In genomic region chr6:130178692-130179091, GRCh38 we compare ENCODE assay signal across 10 cellular contexts. TPM values are rescaled to one million over a fixed set of nuclear protein-coding genes. Genes with fewer than 3 reads are reported as not detected.
DNase-seq lines count a peak whose midpoint lies in the region; TF ChIP-seq lines count a peak whose summit lies in the region.
"Had no signal": no experiment of that assay in that cellular context is flagged by ENCODE, and none has a peak within 500 bp of the region (broad histone marks: within the 10 kb centered on the region; RNA-seq: fewer than 3 reads in every experiment).

No MANE protein-coding gene starts in this region.

- no peaks in the 10 kb centered on the region for H3K9me3 ChIP-seq in HUES48 (ENCODE audit: control insufficient read depth, insufficient read depth, low read length)
- H3K9me3 ChIP-seq in mammary epithelial cell (replicated peaks; ENCODE audit: insufficient read depth, low read length), result no peaks in the 10 kb centered on the region
- H3K9me3 ChIP-seq in esophagus muscularis mucosa, result no peaks in the 10 kb centered on the region

- DNase-seq in AG09309 (ENCODE audit: low read depth), result peak; percentile 64
- DNase-seq in mammary epithelial cell, result peak; percentile 85
- peak; percentile 87 for DNase-seq in kidney tubule cell (ENCODE audit: low spot score)
- no peak for DNase-seq in esophagus muscularis mucosa (ENCODE audit: extremely low spot score)
- DNase-seq in OCI-M2 (lab: John Stamatoyannopoulos, UW; ENCODE audit: unreplicated experiment), result no peak
- no peak for DNase-seq in NCI-H2081 (lab: John Stamatoyannopoulos, UW)
- no peak for DNase-seq in GDM1 (lab: John Stamatoyannopoulos, UW)
- DNase-seq: left cardiac atrium had no signal

- intact Hi-C loops in mammary epithelial cell (cut with micrococcal nuclease) (no loop called here), esophagus muscularis mucosa (cut with DNase I) (no loop called here)

- H3K27ac ChIP-seq in HUES48 (ENCODE audit: low read depth, low read length) (peak overlapping the region; percentile 22), mammary epithelial cell (ENCODE audit: insufficient read depth, low read depth, low read length) (no peak overlapping the region), esophagus muscularis mucosa (replicated peaks in 1 of 4) (no peak overlapping the region)

- no peak overlapping the region for H3K4me2 ChIP-seq in mammary epithelial cell (ENCODE audit: insufficient read depth, low read depth, low read length)

- H2AFZ ChIP-seq in mammary epithelial cell (ENCODE audit: low read depth, low read length), result no peak overlapping the region

- no TSS peak for BruUV-seq in mammary epithelial cell (replicated peaks; lab: Mats Ljungman, UMichigan)

- H3K4me1 ChIP-seq in HUES48 (ENCODE audit: control insufficient read depth, insufficient read depth, low read length) (no peaks in the 10 kb centered on the region), mammary epithelial cell (ENCODE audit: insufficient read depth, low read length) (peaks cover 10% of the 10 kb centered on the region), esophagus muscularis mucosa (no peaks in the 10 kb centered on the region)

- 67% methylated on average over 1 of the region's 1 CpG for WGBS in mammary epithelial cell (ENCODE audit: low coverage, missing lambda C conversion rate)
- WGBS in esophagus muscularis mucosa, result 93% methylated on average over 1 of the region's 1 CpG

- TF ChIP-seq CTCF in AG09309 (IDR thresholded peaks at IDR 0.05; ENCODE audit: control insufficient read depth, insufficient read depth, low read depth, low read length, missing control alignments) (no peak), mammary epithelial cell (conservative IDR thresholded peaks at IDR 0.05 in 1 of 2, IDR thresholded peaks at IDR 0.05 in 1 of 2; ENCODE audit: extremely low read depth in 1 of 2, insufficient read depth in 1 of 2, low read depth in 1 of 2, low read length in 2 of 2) (no peak), esophagus muscularis mucosa (IDR thresholded peaks at IDR 0.05) (no peak)

- CTCF ChIA-PET in mammary epithelial cell (lab: Charles Lee; ENCODE audit: low non-redundant PET), result no interaction called here

- H3K79me2 ChIP-seq in mammary epithelial cell (ENCODE audit: insufficient read depth, low read length), result no peaks in the 10 kb centered on the region

- H3K36me3 ChIP-seq in HUES48 (ENCODE audit: control insufficient read depth, insufficient read depth, low read length) (no peaks in the 10 kb centered on the region), mammary epithelial cell (ENCODE audit: insufficient read depth, low read length) (no peaks in the 10 kb centered on the region), esophagus muscularis mucosa (no peaks in the 10 kb centered on the region)

- dilution Hi-C loops in mammary epithelial cell (cut with HindIII; ENCODE audit: low sequenced_read_pairs), result no loop called here

- no peaks in the 10 kb centered on the region for H3K27me3 ChIP-seq in HUES48 (ENCODE audit: control insufficient read depth, insufficient read depth, low read length)
- H3K27me3 ChIP-seq in mammary epithelial cell (ENCODE audit: insufficient read depth, low read length), result no peaks in the 10 kb centered on the region
- no peaks in the 10 kb centered on the region for H3K27me3 ChIP-seq in esophagus muscularis mucosa

- in situ Hi-C loops in mammary epithelial cell (cut with MboI; ENCODE audit: low sequenced_read_pairs in 2 of 2), result no loop called here

- H3K9ac ChIP-seq in HUES48 (ENCODE audit: low read depth, low read length) (no peak overlapping the region), mammary epithelial cell (ENCODE audit: insufficient read depth, low read length) (no peak overlapping the region)

- TF ChIP-seq POLR2A in esophagus muscularis mucosa (IDR thresholded peaks at IDR 0.05; ENCODE audit: low read depth), result no peak

- TF ChIP-seq EP300 in esophagus muscularis mucosa (IDR thresholded peaks at IDR 0.05), result no peak

- no peak overlapping the region for H3K4me3 ChIP-seq in AG09309 (ENCODE audit: control insufficient read depth, low read depth, low read length)
- no peak overlapping the region for H3K4me3 ChIP-seq in HUES48 (ENCODE audit: low read depth, low read length)
- H3K4me3 ChIP-seq in mammary epithelial cell (replicated peaks in 1 of 3; ENCODE audit: insufficient read depth in 1 of 3, low read depth in 2 of 3, low read length in 3 of 3), result no peak overlapping the region
- H3K4me3 ChIP-seq in esophagus muscularis mucosa, result no peak overlapping the region

- no peaks in the 10 kb centered on the region for H4K20me1 ChIP-seq in mammary epithelial cell (ENCODE audit: insufficient read depth, low read length)

RNA-seq across cellular contexts. Expression of gene SAMD3, which starts 44.1 kb away (rescaled TPM):
- total RNA-seq in mammary epithelial cell (not detected), esophagus muscularis mucosa (1 to 10 TPM in 1 of 4 donors, under 1 TPM in 1, not detected in 2; 0.39 to 2.7 TPM)
- polyA plus RNA-seq in mammary epithelial cell, result 0.29 TPM
- not detected for polyA minus RNA-seq in mammary epithelial cell
- total RNA-seq: dermis microvascular lymphatic vessel endothelial cell had no signal

Comparison
In these comparisons a context has a peak if more than half of its experiments do, and no peak if none do; other contexts are left out.
1. DNase-seq: peak in AG09309 (single experiment), mammary epithelial cell (single experiment) and kidney tubule cell (single experiment); none in esophagus muscularis mucosa (single experiment), OCI-M2 (single experiment), NCI-H2081 (0 of 2) and GDM1 (single experiment).